ENCODE assay signal across 8 cellular contexts in the genomic region with DNA sequence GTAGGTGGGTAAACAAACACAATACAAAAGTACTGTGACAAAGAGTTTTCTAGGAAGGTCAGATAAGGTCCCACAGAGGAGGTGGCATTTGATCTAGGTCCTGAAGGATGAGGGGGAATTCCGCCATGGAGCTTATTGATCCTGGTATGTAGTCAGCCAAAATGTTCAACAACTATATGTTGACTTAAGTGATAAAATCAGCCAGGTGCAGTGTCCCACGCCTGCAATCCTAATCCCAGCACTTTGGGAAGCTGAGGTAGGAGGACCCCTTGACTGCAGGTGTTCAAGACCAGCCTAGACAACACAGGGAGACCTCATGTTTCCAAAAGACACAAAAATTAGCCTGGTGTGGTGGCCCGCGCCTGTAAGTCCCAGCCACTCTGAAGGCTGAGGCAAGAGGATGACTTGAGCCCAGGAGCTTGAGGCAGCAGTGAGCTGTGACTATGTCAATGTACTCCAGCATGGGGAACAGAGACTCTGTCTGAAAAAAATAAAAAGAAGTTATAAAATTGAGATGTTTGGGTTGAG. TPM values are rescaled to one million over a fixed set of nuclear protein-coding genes. Genes with fewer than 3 reads are reported as not detected.
A peak's percentile ranks its signal among the peaks of the same experiment; 100 is the strongest.
DNase-seq lines count a peak whose midpoint lies in the region; ATAC-seq and TF ChIP-seq lines count a peak whose summit lies in the region.
"Had no signal": no experiment of that assay in that cellular context is flagged by ENCODE, and none has a peak within 500 bp of the region (broad histone marks: within the 10 kb centered on the region; RNA-seq: fewer than 3 reads in every experiment).

No MANE protein-coding gene starts in this region.

- H3K79me2 ChIP-seq in HCT116 (ENCODE audit: insufficient read depth, low read length) (no peaks in the 10 kb centered on the region), Loucy (ENCODE audit: insufficient read depth, low read length) (no peaks in the 10 kb centered on the region)

- TF ChIP-seq RAD21 in HCT116 (IDR thresholded peaks at IDR 0.05; ENCODE audit: low read depth), result no peak

- H3K4me3 Mint-ChIP-seq in naive thymus-derived CD8-positive, alpha-beta T cell, result peak overlapping the region in 1 of 10 donors; percentile 14

- H3K4me3 ChIP-seq in HCT116 (replicated peaks in 1 of 2; ENCODE audit: low read depth in 1 of 2, low read length in 2 of 2) (no peak overlapping the region), Loucy (ENCODE audit: low read length, poor library complexity, severe bottlenecking) (peak overlapping the region; percentile 38), coronary artery (no peak overlapping the region)
- H3K4me3 ChIP-seq: lung had no signal

- H3K9ac ChIP-seq in HCT116 (ENCODE audit: low read length), result no peak overlapping the region
- peak overlapping the region; percentile 22 for H3K9ac ChIP-seq in Loucy (ENCODE audit: low read depth, low read length, poor library complexity, severe bottlenecking)

- H3K27me3 Mint-ChIP-seq in naive thymus-derived CD8-positive, alpha-beta T cell, result no peaks in the 10 kb centered on the region

- H3K9me3 Mint-ChIP-seq in naive thymus-derived CD8-positive, alpha-beta T cell, result no peaks in the 10 kb centered on the region

- TF ChIP-seq POLR2A in HCT116 (IDR thresholded peaks at IDR 0.05; ENCODE audit: borderline replicate concordance, extremely low read depth, insufficient read depth, insufficient read length), result no peak

- H3K27ac Mint-ChIP-seq in naive thymus-derived CD8-positive, alpha-beta T cell, result peak overlapping the region in 6 of 10 donors; percentile 1 to 81 (median 52)

- H3K27ac ChIP-seq in HCT116 (ENCODE audit: low read depth, low read length) (no peak overlapping the region), coronary artery (no peak overlapping the region)

- H4K20me1 ChIP-seq in HCT116 (ENCODE audit: insufficient read depth), result no peaks in the 10 kb centered on the region
- no peaks in the 10 kb centered on the region for H4K20me1 ChIP-seq in Loucy (ENCODE audit: insufficient read depth, low read length, poor library complexity, severe bottlenecking)

- BruUV-seq in HCT116 (replicated peaks; lab: Mats Ljungman, UMichigan), result no TSS peak

- TF ChIP-seq CTCF in HCT116 (IDR thresholded peaks at IDR 0.05 in 2 of 3, conservative IDR thresholded peaks at IDR 0.05 in 1 of 3; ENCODE audit: borderline replicate concordance in 1 of 3, insufficient read depth in 1 of 3, low read depth in 2 of 3, low read length in 2 of 3) (no peak), Loucy (conservative IDR thresholded peaks at IDR 0.05; ENCODE audit: low read length) (no peak), coronary artery (IDR thresholded peaks at IDR 0.05) (no peak)

- ATAC-seq in GM19025 (IDR thresholded peaks at IDR 0.05; ENCODE audit: low read depth, unreplicated experiment) (peak; percentile 18), HCT116 (peak; percentile 46)
- no peak for ATAC-seq in naive thymus-derived CD8-positive, alpha-beta T cell

- H3K4me1 ChIP-seq in HCT116 (ENCODE audit: control insufficient read depth in 1 of 2, insufficient read depth in 2 of 2, low read length in 2 of 2) (no peaks in the 10 kb centered on the region), Loucy (ENCODE audit: insufficient read depth, low read length, poor library complexity, severe bottlenecking) (peaks cover 30% of the 10 kb centered on the region)

- peaks cover 16 to 32% (median 30%) of the 10 kb centered on the region in 4 donors for H3K4me1 Mint-ChIP-seq in naive thymus-derived CD8-positive, alpha-beta T cell

- DNase-seq in HCT116 (ENCODE audit: low read depth, low spot score) (no peak), KBM-7 (no peak), coronary artery (ENCODE audit: low spot score) (no peak), NK-92 (lab: John Stamatoyannopoulos, UW; ENCODE audit: unreplicated experiment) (no peak)
- DNase-seq in naive thymus-derived CD8-positive, alpha-beta T cell, result no peak

- no peak overlapping the region for H3K4me2 ChIP-seq in HCT116 (ENCODE audit: low read length)
- peak overlapping the region; percentile 61 for H3K4me2 ChIP-seq in Loucy (ENCODE audit: low read depth, low read length, poor library complexity, severe bottlenecking)

- in situ Hi-C loops in KBM-7 (cut with MboI; ENCODE audit: low pct_unique_long_range_greater_than_20kb, low sequenced_read_pairs), result no loop called here

- no peaks in the 10 kb centered on the region for H3K27me3 ChIP-seq in HCT116 (ENCODE audit: insufficient read depth, low read length)
- H3K27me3 ChIP-seq in Loucy (ENCODE audit: insufficient read depth, low read length, poor library complexity, severe bottlenecking), result no peaks in the 10 kb centered on the region

- H3K9me3 ChIP-seq in HCT116 (ENCODE audit: control insufficient read depth in 1 of 2, insufficient read depth in 1 of 2, low read depth in 1 of 2, low read length in 2 of 2) (no peaks in the 10 kb centered on the region), Loucy (ENCODE audit: insufficient read depth, low read depth, low read length) (no peaks in the 10 kb centered on the region)

- H2AFZ ChIP-seq in HCT116 (ENCODE audit: low read depth, low read length, poor library complexity, severe bottlenecking) (no peak overlapping the region), Loucy (ENCODE audit: low read length) (no peak overlapping the region)

- H3K36me3 Mint-ChIP-seq in naive thymus-derived CD8-positive, alpha-beta T cell, result no peaks in the 10 kb centered on the region

- POLR2A ChIA-PET in HCT116 (lab: Charles Lee), result interaction anchor here (1.2 to 1.5 kb wide), 2 partner anchors 10 to 125 kb away, joined by 5 to 7 read pairs; a partner anchor contains a TSS
- POLR2A ChIA-PET in naive thymus-derived CD8-positive, alpha-beta T cell (lab: Charles Lee), result interaction anchor here (0.6 to 2.1 kb wide), 8 partner anchors 10 to 124 kb away, joined by 3 to 10 read pairs (median 4); a partner anchor contains a TSS

- H3K9me2 ChIP-seq in HCT116 (ENCODE audit: insufficient read depth) (no peaks in the 10 kb centered on the region), Loucy (replicated peaks; ENCODE audit: low read depth, low read length) (no peaks in the 10 kb centered on the region)

- CTCF ChIA-PET in HCT116 (lab: Charles Lee), result interaction anchor here (0.7 to 1.4 kb wide), 15 partner anchors 10 to 919 kb away, joined by 3 to 29 read pairs (median 4); a partner anchor contains a TSS

- RAD21 ChIA-PET in HCT116 (lab: Charles Lee; ENCODE audit: low non-redundant PET in 1 of 2, low total read pairs in 2 of 2, uncharacterized antibody in 2 of 2, unreplicated experiment in 2 of 2), result interaction anchor here (0.6 to 1.5 kb wide), 4 partner anchors 88 to 350 kb away, joined by 3 to 8 read pairs (median 4); a partner anchor contains a TSS

- no peaks in the 10 kb centered on the region for H3F3A ChIP-seq in Loucy (ENCODE audit: low read depth)

- intact Hi-C loops in HCT116 (cut with micrococcal nuclease), result loop anchor here (1.0 to 10.0 kb wide), 4 partner anchors 89 to 916 kb away; a partner anchor contains a TSS

- H3K36me3 ChIP-seq in HCT116 (ENCODE audit: control insufficient read depth in 1 of 2, insufficient read depth in 2 of 2, low read length in 2 of 2) (no peaks in the 10 kb centered on the region), Loucy (ENCODE audit: insufficient read depth, low read length) (no peaks in the 10 kb centered on the region)

TF ChIP-seq in HCT116, 20 proteins besides CTCF, POLR2A, EP300 and RAD21:
- TF ChIP-seq ELF1 (IDR thresholded peaks at IDR 0.05; ENCODE audit: borderline replicate concordance, low read depth), result no peak
- no peak for TF ChIP-seq JUND (IDR thresholded peaks at IDR 0.05)
- no peak for TF ChIP-seq EZH2 (IDR thresholded peaks at IDR 0.05)
- no peak for TF ChIP-seq FOSL1 (IDR thresholded peaks at IDR 0.05; ENCODE audit: low read depth)
- TF ChIP-seq TCF7L2 (IDR thresholded peaks at IDR 0.05; ENCODE audit: borderline replicate concordance, extremely low read depth, insufficient read depth, insufficient read length), result no peak
TF ChIP-seq in HCT116: peak in this region for 0.

RNA-seq across cellular contexts. Expression of a gene that starts 46.4 kb away (rescaled TPM):
- total RNA-seq in HCT116 (2021; ENCODE audit: unreplicated experiment), result 18.4 TPM
- polyA plus RNA-seq in HCT116 (2012), result 28.6 and 30.7 TPM in 2 replicates
- total RNA-seq in naive thymus-derived CD8-positive, alpha-beta T cell, result 10 to 100 TPM; 50.3 to 53.0 TPM
- polyA plus RNA-seq in naive thymus-derived CD8-positive, alpha-beta T cell, result 100 to 1,000 TPM in 1 of 3 donors, 10 to 100 TPM in 2; 62.7 to 105 (median 65.7) TPM

RNA-seq across cellular contexts. Expression of a gene that starts 56.8 kb away (rescaled TPM):
- total RNA-seq in HCT116 (2021; ENCODE audit: unreplicated experiment), result 20.9 TPM
- polyA plus RNA-seq in HCT116 (2012), result 5.2 and 7.1 TPM in 2 replicates
- 10 to 100 TPM; 72.6 to 74.4 TPM for total RNA-seq in naive thymus-derived CD8-positive, alpha-beta T cell
- 10 to 100 TPM; 31.0 to 40.2 (median 35.1) TPM for polyA plus RNA-seq in naive thymus-derived CD8-positive, alpha-beta T cell

Comparison
In these comparisons a context has a peak if more than half of its experiments do, and no peak if none do; other contexts are left out.
1. ATAC-seq: peak in GM19025 (single experiment) and HCT116 (single experiment); none in naive thymus-derived CD8-positive, alpha-beta T cell (0 of 2).